In genomic region chr16:27238591-27238990, GRCh38 we compare ENCODE assay signal across 10 cellular contexts. TPM values are rescaled to one million over a fixed set of nuclear protein-coding genes. Genes with fewer than 3 reads are reported as not detected.
DNase-seq lines count a peak whose midpoint lies in the region; ATAC-seq, FAIRE-seq and TF ChIP-seq lines count a peak whose summit lies in the region.
"Had no signal": no experiment of that assay in that cellular context is flagged by ENCODE, and none has a peak within 500 bp of the region (broad histone marks: within the 10 kb centered on the region; RNA-seq: fewer than 3 reads in every experiment).

No MANE protein-coding gene starts in this region.

- intact Hi-C loops in right lobe of liver (cut with DNase I), result no loop called here
- intact Hi-C loops in HepG2 (cut with micrococcal nuclease; ENCODE audit: unreplicated experiment), result no loop called here
- intact Hi-C loops in PC-3 (cut with micrococcal nuclease), result loop anchor here (5.0 kb wide), 1 partner anchor 74 kb away; the partner anchor contains the start of gene IL4R

- peaks cover 0 to 6% (median 0%) of the 10 kb centered on the region in 4 donors for H3K36me3 ChIP-seq in right lobe of liver
- peaks cover 5 to 18% of the 10 kb centered on the region in 2 experiments for H3K36me3 ChIP-seq in HepG2 (replicated peaks in 1 of 2; ENCODE audit: control insufficient read depth in 1 of 2, insufficient read depth in 2 of 2, low read length in 2 of 2)
- H3K36me3 ChIP-seq in GM23248 (ENCODE audit: low read depth), result 0 out of 2 replicates have a peak, but pooled peaks cover 3% of the 10 kb centered on the region
- peaks cover 0 to 6% (median 0%) of the 10 kb centered on the region in 3 donors for H3K36me3 ChIP-seq in tibial nerve
- no peaks in the 10 kb centered on the region for H3K36me3 ChIP-seq in PC-3 (ENCODE audit: low read depth, low read length)
- H3K36me3 ChIP-seq: BE2C had no signal

- DNase-seq in right lobe of liver (peak in 1 of 3 donors; percentile 23), HepG2 (ENCODE audit: low spot score) (no peak), mesenteric fat pad (ENCODE audit: low spot score) (peak; percentile 11), GM23248 (no peak), tibial nerve (ENCODE audit: low spot score in 2 of 2) (no peak), PC-3 (no peak)
- DNase-seq in activated naive CD8-positive, alpha-beta T cell treated with anti-CD3 and anti-CD28 coated beads, Interleukin-2, amount 10 ng/mL, durations not matched to agents 7 days and 5 days, result no peak
- DNase-seq: BE2C, GOT3 had no signal

- peaks cover 0 to 15% (median 3%) of the 10 kb centered on the region in 4 donors for H3K4me1 ChIP-seq in right lobe of liver
- H3K4me1 ChIP-seq in HepG2 (ENCODE audit: insufficient read depth, low read length), result peaks cover 14% of the 10 kb centered on the region
- peaks cover 51% of the 10 kb centered on the region for H3K4me1 ChIP-seq in GM23248 (ENCODE audit: insufficient read depth)
- H3K4me1 ChIP-seq in tibial nerve, result peaks cover 0 to 86% (median 47%) of the 10 kb centered on the region in 4 donors
- peaks cover 31% of the 10 kb centered on the region for H3K4me1 ChIP-seq in PC-3 (ENCODE audit: insufficient read depth, low read length)

- H3K79me2 ChIP-seq in HepG2 (ENCODE audit: insufficient read depth, low read length) (peaks cover 4% of the 10 kb centered on the region), GM23248 (ENCODE audit: insufficient read depth) (0 out of 2 replicates have a peak, but pooled peaks cover 6% of the 10 kb centered on the region), PC-3 (ENCODE audit: low read length) (peaks cover 5% of the 10 kb centered on the region; the same call in 1 of the 2 replicates)

- H3K9ac ChIP-seq in HepG2 (ENCODE audit: insufficient read depth, low read depth, low read length) (no peak overlapping the region), GM23248 (no peak overlapping the region), PC-3 (ENCODE audit: low read length) (no peak overlapping the region)

- H3K27me3 Mint-ChIP-seq in activated naive CD8-positive, alpha-beta T cell treated with anti-CD3 and anti-CD28 coated beads, Interleukin-2, amount 10 ng/mL, durations not matched to agents 7 days and 5 days, result no peaks in the 10 kb centered on the region

- H3K4me3 ChIP-seq in right lobe of liver, result no peak overlapping the region
- no peak overlapping the region for H3K4me3 ChIP-seq in HepG2 (replicated peaks in 1 of 3; ENCODE audit: insufficient read depth in 1 of 3, low read depth in 2 of 3, low read length in 3 of 3)
- no peak overlapping the region for H3K4me3 ChIP-seq in GM23248
- no peak overlapping the region for H3K4me3 ChIP-seq in tibial nerve
- no peak overlapping the region for H3K4me3 ChIP-seq in PC-3 (ENCODE audit: low read length)

- H3K4me3 Mint-ChIP-seq in activated naive CD8-positive, alpha-beta T cell treated with anti-CD3 and anti-CD28 coated beads, Interleukin-2, amount 10 ng/mL, durations not matched to agents 7 days and 5 days, result peak overlapping the region; percentile 83

- H3K27ac ChIP-seq in right lobe of liver (peak overlapping the region; percentile 27 to 84 (median 62)), HepG2 (ENCODE audit: extremely low read length, insufficient read depth, low read length) (no peak overlapping the region), GM23248 (no peak overlapping the region), tibial nerve (peak overlapping the region in 2 of 4 donors; percentile 70 to 73), PC-3 (ENCODE audit: low read length) (no peak overlapping the region)

- in situ Hi-C loops in HepG2 (cut with HindIII; ENCODE audit: extremely low pct_ligation_motif_present, low pct_unique_long_range_greater_than_20kb), result no loop called here
- in situ Hi-C loops in GM23248 (cut with MboI), result loop anchor here (10.0 kb wide), 1 partner anchor 216 kb away; no protein-coding TSS in a partner anchor

- TF ChIP-seq POLR2A in right lobe of liver (IDR thresholded peaks at IDR 0.05) (no peak), HepG2 (IDR thresholded peaks at IDR 0.05; ENCODE audit: insufficient read depth in 1 of 2, low read depth in 2 of 2, low read length in 2 of 2) (no peak), tibial nerve (IDR thresholded peaks at IDR 0.05) (no peak)

- no peak for TF ChIP-seq EP300 in HepG2 (IDR thresholded peaks at IDR 0.05; ENCODE audit: low read depth in 2 of 2, low read length in 2 of 2)
- TF ChIP-seq EP300 in HepG2 (CRISPR knock-in tag; IDR thresholded peaks at IDR 0.05; ENCODE audit: borderline replicate concordance), result no peak
- no peak for TF ChIP-seq EP300 in tibial nerve (IDR thresholded peaks at IDR 0.05)

- H3K36me3 Mint-ChIP-seq in activated naive CD8-positive, alpha-beta T cell treated with anti-CD3 and anti-CD28 coated beads, Interleukin-2, amount 10 ng/mL, durations not matched to agents 7 days and 5 days, result peaks cover 12% of the 10 kb centered on the region

- H4K20me1 ChIP-seq in HepG2 (ENCODE audit: insufficient read depth, low read length) (no peaks in the 10 kb centered on the region), GM23248 (ENCODE audit: insufficient read depth) (no peaks in the 10 kb centered on the region), PC-3 (ENCODE audit: low read length) (no peaks in the 10 kb centered on the region)

- H3K4me2 ChIP-seq in HepG2 (ENCODE audit: low read depth, low read length), result no peak overlapping the region
- no peak overlapping the region for H3K4me2 ChIP-seq in GM23248 (ENCODE audit: unreplicated experiment)
- H3K4me2 ChIP-seq in PC-3 (ENCODE audit: low read length), result no peak overlapping the region

- 80% methylated on average over 2 of the region's 2 CpGs for WGBS in right lobe of liver (ENCODE audit: insufficient coverage, low coverage, low lambda C conversion rate, missing lambda C conversion rate)
- 95% methylated on average over 2 of the region's 2 CpGs for WGBS in HepG2 (ENCODE audit: low lambda C conversion rate)
- 100% methylated on average over 2 of the region's 2 CpGs for WGBS in GM23248 (ENCODE audit: low coverage in 1 of 2, low lambda C conversion rate in 2 of 2, missing lambda C conversion rate in 2 of 2), 2 experiments
- whole genome bisulfite sequencing in tibial nerve, 2 donors, result 92 to 100% methylated on average over 2 of the region's 2 CpGs

- H3K9me2 ChIP-seq in GM23248 (ENCODE audit: insufficient read depth) (no peaks in the 10 kb centered on the region), PC-3 (replicated peaks; ENCODE audit: low read length) (no peaks in the 10 kb centered on the region)

- H3K9me3 ChIP-seq in right lobe of liver, result no peaks in the 10 kb centered on the region
- no peaks in the 10 kb centered on the region for H3K9me3 ChIP-seq in HepG2 (ENCODE audit: low read length)
- H3K9me3 ChIP-seq in GM23248 (ENCODE audit: low read depth), result no peaks in the 10 kb centered on the region
- no peaks in the 10 kb centered on the region for H3K9me3 ChIP-seq in tibial nerve
- no peaks in the 10 kb centered on the region for H3K9me3 ChIP-seq in PC-3 (ENCODE audit: low read length)
- H3K9me3 ChIP-seq: BE2C had no signal

- no peak for TF ChIP-seq RAD21 in HepG2 (CRISPR knock-in tag; IDR thresholded peaks at IDR 0.05)

- H3F3A ChIP-seq in GM23248 (ENCODE audit: insufficient read depth) (peaks cover 49% of the 10 kb centered on the region), PC-3 (ENCODE audit: low read length, unreplicated experiment) (no peaks in the 10 kb centered on the region)

- H3K9me3 Mint-ChIP-seq in activated naive CD8-positive, alpha-beta T cell treated with anti-CD3 and anti-CD28 coated beads, Interleukin-2, amount 10 ng/mL, durations not matched to agents 7 days and 5 days, result no peaks in the 10 kb centered on the region

- no peak for TF ChIP-seq CTCF in right lobe of liver (IDR thresholded peaks at IDR 0.05)
- no peak for TF ChIP-seq CTCF in HepG2 (CRISPR knock-in tag; IDR thresholded peaks at IDR 0.05)
- no peak for TF ChIP-seq CTCF in tibial nerve (IDR thresholded peaks at IDR 0.05)
- no peak for TF ChIP-seq CTCF in PC-3 (conservative IDR thresholded peaks at IDR 0.05; ENCODE audit: low read depth, low read length)

- CTCF ChIA-PET in HepG2 (lab: Yijun Ruan, JAX; ENCODE audit: low intra/inter-chr PET ratio, low total read pairs) (interaction anchor here (0.9 kb wide), 1 partner anchor 131 kb away, joined by 3 read pairs; no protein-coding TSS in a partner anchor), PC-3 (lab: Charles Lee) (no interaction called here)

- BruUV-seq in HepG2 (replicated peaks; lab: Mats Ljungman, UMichigan) (no TSS peak), PC-3 (replicated peaks; lab: Mats Ljungman, UMichigan) (no TSS peak)

- FAIRE-seq in HepG2 (lab: Jason Lieb, UNC), result no peak

- H2AFZ ChIP-seq in HepG2 (ENCODE audit: low read length) (no peak overlapping the region), GM23248 (no peak overlapping the region), PC-3 (ENCODE audit: low read length) (no peak overlapping the region)

- H3K27me3 ChIP-seq in right lobe of liver (no peaks in the 10 kb centered on the region), HepG2 (ENCODE audit: control insufficient read depth in 1 of 2, insufficient read depth in 2 of 2, low read length in 2 of 2) (no peaks in the 10 kb centered on the region), GM23248 (replicated peaks; ENCODE audit: insufficient read depth) (no peaks in the 10 kb centered on the region), tibial nerve (no peaks in the 10 kb centered on the region), PC-3 (ENCODE audit: low read length) (no peaks in the 10 kb centered on the region)
- H3K27me3 ChIP-seq: BE2C had no signal

- ATAC-seq in right lobe of liver, result no peak
- ATAC-seq in HepG2, result no peak
- no peak for ATAC-seq in activated naive CD8-positive, alpha-beta T cell treated with anti-CD3 and anti-CD28 coated beads, Interleukin-2, amount 10 ng/mL, durations not matched to agents 7 days and 5 days (ENCODE audit: low read depth)
- no peak for ATAC-seq in PC-3
- no peak for ATAC-seq in HG03457 (IDR thresholded peaks at IDR 0.05; ENCODE audit: unreplicated experiment)

- POLR2A ChIA-PET in HepG2 (lab: Yijun Ruan, JAX) (interaction anchor here (1.1 kb wide), 1 partner anchor 35 kb away, joined by 3 read pairs; no protein-coding TSS in a partner anchor), PC-3 (lab: Charles Lee; ENCODE audit: unreplicated experiment) (no interaction called here)
- POLR2A ChIA-PET in activated naive CD8-positive, alpha-beta T cell treated with anti-CD3 and anti-CD28 coated beads, Interleukin-2, amount 10 ng/mL, durations not matched to agents 7 days and 5 days (lab: Charles Lee), result interaction anchor here (0.6 to 16.5 kb wide), 5 partner anchors 16 to 80 kb away, joined by 4 to 275 read pairs (median 34); partner anchors contain the start of gene NSMCE1

- H3K27ac Mint-ChIP-seq in activated naive CD8-positive, alpha-beta T cell treated with anti-CD3 and anti-CD28 coated beads, Interleukin-2, amount 10 ng/mL, durations not matched to agents 7 days and 5 days, result peak overlapping the region; percentile 100

- peaks cover 76% of the 10 kb centered on the region for H3K4me1 Mint-ChIP-seq in activated naive CD8-positive, alpha-beta T cell treated with anti-CD3 and anti-CD28 coated beads, Interleukin-2, amount 10 ng/mL, durations not matched to agents 7 days and 5 days

RNA-seq across cellular contexts. Expression of gene NSMCE1, which starts 30.0 kb away (rescaled TPM):
- 10 to 100 TPM; 23.7 to 42.3 (median 33.1) TPM for total RNA-seq in right lobe of liver
- total RNA-seq in HepG2 (2016; rRNA removed; fragmentation: Illumina TruSeq; extraction: Trizol), result 52.9 and 53.2 TPM in 2 replicates
- total RNA-seq in HepG2 (2016; cell fraction: cytosol; rRNA removed; fragmentation: Illumina TruSeq; extraction: Trizol; ENCODE audit: low read depth), result 17.2 and 19.5 TPM in 2 replicates
- 55.4 and 56.5 TPM in 2 replicates for total RNA-seq in HepG2 (2016; cell fraction: insoluble cytoplasmic fraction; rRNA removed; fragmentation: Illumina TruSeq; extraction: Trizol)
- total RNA-seq in HepG2 (2016; cell fraction: membrane; rRNA removed; fragmentation: Illumina TruSeq; extraction: Trizol), result 25.5 and 27.7 TPM in 2 replicates
- 28.0 and 30.5 TPM in 2 replicates for total RNA-seq in HepG2 (2016; cell fraction: nucleus; rRNA removed; fragmentation: Illumina TruSeq; extraction: Trizol)
- polyA plus RNA-seq in HepG2 (2011; rRNA removed), result 42.7 and 43.5 TPM in 2 replicates
- polyA plus RNA-seq in HepG2 (2011; cell fraction: cytosol; rRNA removed), result 43.3 and 48.1 TPM in 2 replicates
- 9.6 and 20.1 TPM in 2 replicates for polyA plus RNA-seq in HepG2 (2011; cell fraction: nucleus; rRNA removed)
- polyA plus RNA-seq in HepG2 (2012), result 63.6 and 69.8 TPM in 2 replicates
- 16.5 and 23.5 TPM in 2 replicates for polyA plus RNA-seq in HepG2 (2016; cell fraction: cytosol; fragmentation: Illumina TruSeq; extraction: Trizol; ENCODE audit: low read depth)
- 55.4 and 59.8 TPM in 2 replicates for polyA plus RNA-seq in HepG2 (2016; cell fraction: insoluble cytoplasmic fraction; fragmentation: Illumina TruSeq; extraction: Trizol; ENCODE audit: low read depth)
- polyA plus RNA-seq in HepG2 (2016; cell fraction: membrane; fragmentation: Illumina TruSeq; extraction: Trizol; ENCODE audit: low read depth), result 23.1 and 25.4 TPM in 2 replicates
- polyA plus RNA-seq in HepG2 (2016; cell fraction: nucleus; fragmentation: Illumina TruSeq; extraction: Trizol; ENCODE audit: insufficient read depth, low read depth), result 58.1 and 59.0 TPM in 2 replicates
- 68.2 and 105 TPM in 2 replicates for polyA minus RNA-seq in HepG2 (2011; rRNA and poly(A)+ RNA removed; ENCODE audit: low replicate concordance)
- 19.2 and 19.6 TPM in 2 replicates for polyA minus RNA-seq in HepG2 (2011; cell fraction: cytosol; rRNA and poly(A)+ RNA removed)
- 12.1 and 29.7 TPM in 2 replicates for polyA minus RNA-seq in HepG2 (2011; cell fraction: nucleus; rRNA and poly(A)+ RNA removed)
- 10 to 100 TPM; 69.0 to 75.6 TPM for total RNA-seq in activated naive CD8-positive, alpha-beta T cell treated with anti-CD3 and anti-CD28 coated beads, Interleukin-2, amount 10 ng/mL, durations not matched to agents 7 days and 5 days
- 39.6 TPM for total RNA-seq in mesenteric fat pad
- 45.3 and 69.3 TPM in 2 replicates for total RNA-seq in GM23248 (2014; rRNA removed; shearing (Covaris generic))
- polyA plus RNA-seq in GM23248 (2016; fragmentation: Nextera tagmentation; extraction: Ambion mirVana), result 99.3 and 107 TPM in 2 replicates
- 10 to 100 TPM; 27.7 to 41.4 (median 31.5) TPM for total RNA-seq in tibial nerve
- 25.9 and 32.5 TPM in 2 replicates for total RNA-seq in PC-3 (2014; rRNA removed)

RNA-seq across cellular contexts. Expression of gene KDM8, which starts 35.3 kb away (rescaled TPM):
- total RNA-seq in right lobe of liver (100 to 1,000 TPM in 1 of 6 experiments, 10 to 100 TPM in 5; 11.2 to 153 (median 66.7) TPM), HepG2 (2016; rRNA removed; fragmentation: Illumina TruSeq; extraction: Trizol) (5.2 and 8.6 TPM in 2 replicates), mesenteric fat pad (3.5 TPM), tibial nerve (1 to 10 TPM; 2.3 to 7.6 (median 4.8) TPM), PC-3 (2014; rRNA removed) (5.0 and 7.8 TPM in 2 replicates)
- total RNA-seq in HepG2 (2016; cell fraction: cytosol; rRNA removed; fragmentation: Illumina TruSeq; extraction: Trizol; ENCODE audit: low read depth), result 4.8 and 8.6 TPM in 2 replicates
- 6.8 and 8.9 TPM in 2 replicates for total RNA-seq in HepG2 (2016; cell fraction: insoluble cytoplasmic fraction; rRNA removed; fragmentation: Illumina TruSeq; extraction: Trizol)
- 5.4 and 6.5 TPM in 2 replicates for total RNA-seq in HepG2 (2016; cell fraction: membrane; rRNA removed; fragmentation: Illumina TruSeq; extraction: Trizol)
- 10.5 and 11.8 TPM in 2 replicates for total RNA-seq in HepG2 (2016; cell fraction: nucleus; rRNA removed; fragmentation: Illumina TruSeq; extraction: Trizol)
- polyA plus RNA-seq in HepG2 (2011; rRNA removed) (3.3 and 4.0 TPM in 2 replicates), GM23248 (2016; fragmentation: Nextera tagmentation; extraction: Ambion mirVana) (2.2 and 3.5 TPM in 2 replicates)
- polyA plus RNA-seq in HepG2 (2011; cell fraction: cytosol; rRNA removed), result 1.7 and 1.8 TPM in 2 replicates
- 18.0 and 23.0 TPM in 2 replicates for polyA plus RNA-seq in HepG2 (2011; cell fraction: nucleus; rRNA removed)
- 3.3 and 3.7 TPM in 2 replicates for polyA plus RNA-seq in HepG2 (2012)
- polyA plus RNA-seq in HepG2 (2016; cell fraction: cytosol; fragmentation: Illumina TruSeq; extraction: Trizol; ENCODE audit: low read depth), result 1.4 and 2.0 TPM in 2 replicates
- 8.2 and 9.2 TPM in 2 replicates for polyA plus RNA-seq in HepG2 (2016; cell fraction: insoluble cytoplasmic fraction; fragmentation: Illumina TruSeq; extraction: Trizol; ENCODE audit: low read depth)
- polyA plus RNA-seq in HepG2 (2016; cell fraction: membrane; fragmentation: Illumina TruSeq; extraction: Trizol; ENCODE audit: low read depth), result 2.7 and 2.8 TPM in 2 replicates
- polyA plus RNA-seq in HepG2 (2016; cell fraction: nucleus; fragmentation: Illumina TruSeq; extraction: Trizol; ENCODE audit: insufficient read depth, low read depth), result 14.1 and 16.6 TPM in 2 replicates
- 8.5 and 15.7 TPM in 2 replicates for polyA minus RNA-seq in HepG2 (2011; rRNA and poly(A)+ RNA removed; ENCODE audit: low replicate concordance)
- 1.7 and 2.4 TPM in 2 replicates for polyA minus RNA-seq in HepG2 (2011; cell fraction: cytosol; rRNA and poly(A)+ RNA removed)
- 13.1 and 14.7 TPM in 2 replicates for polyA minus RNA-seq in HepG2 (2011; cell fraction: nucleus; rRNA and poly(A)+ RNA removed)
- total RNA-seq in activated naive CD8-positive, alpha-beta T cell treated with anti-CD3 and anti-CD28 coated beads, Interleukin-2, amount 10 ng/mL, durations not matched to agents 7 days and 5 days, result 10 to 100 TPM; 20.1 to 21.8 TPM
- total RNA-seq in GM23248 (2014; rRNA removed; shearing (Covaris generic)), result 1.8 and 2.5 TPM in 2 replicates

Comparison
In these comparisons a context has a peak if more than half of its experiments do, and no peak if none do; other contexts are left out.
1. H3K27ac ChIP-seq: peak in right lobe of liver (3 of 3); none in HepG2 (single experiment), GM23248 (single experiment) and PC-3 (single experiment).